16 cellular contexts compared by ENCODE assay signal in the genomic region with DNA sequence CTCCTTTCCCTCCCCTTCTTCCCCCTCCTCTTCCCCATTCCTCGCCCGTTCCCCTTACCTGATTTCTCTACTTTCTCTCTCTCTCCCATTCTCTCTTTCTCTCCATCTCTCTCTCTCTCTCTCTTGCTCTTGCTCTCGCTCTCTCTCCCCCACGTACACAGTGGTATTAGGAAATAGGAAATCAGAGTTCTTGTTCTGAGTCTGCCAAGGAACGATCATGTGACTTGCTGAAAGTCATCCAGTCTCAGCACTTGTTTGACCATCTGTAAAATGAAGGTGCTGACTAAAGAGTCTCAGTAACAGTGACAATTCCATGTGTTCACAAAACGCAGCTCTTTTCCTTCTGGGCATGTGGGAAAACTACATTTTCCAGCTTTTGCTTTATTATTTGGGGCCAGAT.
A peak's percentile ranks its signal among the peaks of the same experiment; 100 is the strongest.
DNase-seq lines count a peak whose midpoint lies in the region; TF ChIP-seq lines count a peak whose summit lies in the region.
"Had no signal": no experiment of that assay in that cellular context is flagged by ENCODE, and none has a peak within 500 bp of the region (broad histone marks: within the 10 kb centered on the region; RNA-seq: fewer than 3 reads in every experiment).

No MANE protein-coding gene starts in this region.

- H3K27ac ChIP-seq in thyroid gland (peak overlapping the region in 1 of 3 donors; percentile 35), osteoblast (ENCODE audit: low read depth, low read length) (no peak overlapping the region)
- H3K27ac ChIP-seq: body of pancreas, spleen had no signal

- 26 to 36% methylated on average over 6 of the region's 6 CpGs for WGBS in thyroid gland, 2 donors

- DNase-seq in NOMO-1 treated with DMSO at 0.1 percent for 48 hours (lab: John Stamatoyannopoulos, UW; ENCODE audit: unreplicated experiment) (peak; percentile 33), NOMO-1 treated with dmso at 0.1 percent for 144 hours (lab: John Stamatoyannopoulos, UW; ENCODE audit: unreplicated experiment) (no peak), cardiac fibroblast (ENCODE audit: low read depth in 2 of 2) (peak; percentile 93), iris pigment epithelial cell (ENCODE audit: low read depth) (peak; percentile 95), thyroid gland (peak; percentile 32 to 46), glomerular visceral epithelial cell (ENCODE audit: extremely low spot score) (no peak), osteoblast (ENCODE audit: insufficient read length, low spot score, missing footprints) (no peak)
- DNase-seq in activated CD4-positive, CD25-positive, alpha-beta regulatory T cell (lab: John Stamatoyannopoulos, UW), result no peak
- DNase-seq: 8988T; activated CD4-positive, alpha-beta T cell treated with anti-CD3 and anti-CD28 coated beads for 36 hours; activated T-cell treated with anti-CD3 and anti-CD28 coated beads, Interleukin-2, amount 50 U/mL, for 72 hours; DMS 273 treated with DMSO at 0.1 percent for 48 hours; Karpas-422; spleen; T-helper 1 cell had no signal

- no peak for TF ChIP-seq CTCF in cardiac fibroblast (IDR thresholded peaks at IDR 0.05; ENCODE audit: low read depth, low read length)
- peak in 1 of 6 experiments; percentile 12 for TF ChIP-seq CTCF in thyroid gland (IDR thresholded peaks at IDR 0.05)
- TF ChIP-seq CTCF in osteoblast (IDR thresholded peaks at IDR 0.05; ENCODE audit: extremely low read depth, low read depth, low read length), result no peak

- H3K36me3 ChIP-seq in thyroid gland (no peaks in the 10 kb centered on the region), osteoblast (ENCODE audit: insufficient read depth, low read length) (no peaks in the 10 kb centered on the region)
- H3K36me3 ChIP-seq: spleen had no signal

- no peak overlapping the region for H3K4me2 ChIP-seq in osteoblast (ENCODE audit: insufficient read depth, low read length)

- intact Hi-C loops in thyroid gland (cut with DNase I), result no loop called here

- TF ChIP-seq POLR2A in thyroid gland (IDR thresholded peaks at IDR 0.05), result no peak

- peaks cover 7 to 9% of the 10 kb centered on the region in 2 donors for H3K4me1 ChIP-seq in thyroid gland
- peaks cover 19% of the 10 kb centered on the region for H3K4me1 ChIP-seq in osteoblast (ENCODE audit: insufficient read depth, low read length)
- H3K4me1 ChIP-seq: body of pancreas had no signal

- no peaks in the 10 kb centered on the region for H3K9me3 ChIP-seq in thyroid gland
- no peaks in the 10 kb centered on the region for H3K9me3 ChIP-seq in osteoblast (ENCODE audit: low read depth, low read length)
- H3K9me3 ChIP-seq: body of pancreas had no signal

- H3K4me3 ChIP-seq in cardiac fibroblast (replicated peaks in 1 of 2; ENCODE audit: low read depth in 2 of 2, low read length in 2 of 2), result no peak overlapping the region
- no peak overlapping the region for H3K4me3 ChIP-seq in thyroid gland (replicated peaks in 1 of 3)
- no peak overlapping the region for H3K4me3 ChIP-seq in osteoblast (ENCODE audit: insufficient read depth, low read length)
- H3K4me3 ChIP-seq: body of pancreas, spleen had no signal

- H3K27me3 ChIP-seq in thyroid gland (no peaks in the 10 kb centered on the region), osteoblast (ENCODE audit: insufficient read depth, low read length) (no peaks in the 10 kb centered on the region)
- H3K27me3 ChIP-seq: body of pancreas, spleen had no signal

- H2AFZ ChIP-seq in osteoblast (ENCODE audit: low read length), result no peak overlapping the region

- no peaks in the 10 kb centered on the region for H4K20me1 ChIP-seq in osteoblast (ENCODE audit: insufficient read depth, low read length)

- H3K79me2 ChIP-seq in osteoblast (ENCODE audit: insufficient read depth, low read length), result no peaks in the 10 kb centered on the region

Comparison
In these comparisons a context has a peak if more than half of its experiments do, and no peak if none do; other contexts are left out.
1. DNase-seq: peak in NOMO-1 treated with DMSO at 0.1 percent for 48 hours (single experiment), cardiac fibroblast (2 of 2), iris pigment epithelial cell (single experiment) and thyroid gland (2 of 2); none in NOMO-1 treated with dmso at 0.1 percent for 144 hours (single experiment), glomerular visceral epithelial cell (single experiment), osteoblast (single experiment) and activated CD4-positive, CD25-positive, alpha-beta regulatory T cell (0 of 4).